8 cellular contexts compared by ENCODE assay signal in genomic region chr6:46221221-46221793, GRCh38. TPM values are rescaled to one million over a fixed set of nuclear protein-coding genes. Genes with fewer than 3 reads are reported as not detected.
DNase-seq lines count a peak whose midpoint lies in the region; ATAC-seq and TF ChIP-seq lines count a peak whose summit lies in the region.

No MANE protein-coding gene starts in this region.

- no peak for TF ChIP-seq POLR2A in breast epithelium (IDR thresholded peaks at IDR 0.05)
- no peak for TF ChIP-seq POLR2A in transverse colon (IDR thresholded peaks at IDR 0.05)

- no peak overlapping the region for H3K27ac ChIP-seq in breast epithelium
- H3K27ac ChIP-seq in transverse colon: no peak overlapping the region

- no peaks in the 10 kb centered on the region for H3K4me1 ChIP-seq in breast epithelium
- peaks cover 0 to 3% (median 0%) of the 10 kb centered on the region in 4 donors for H3K4me1 ChIP-seq in transverse colon

- 40 to 45% methylated on average over 4 of the region's 4 CpGs for WGBS in transverse colon (ENCODE audit: low coverage in 1 of 2), 2 donors

- DNase-seq in G401 (ENCODE audit: low spot score) (peak; percentile 77), NCI-H526 treated with DMSO at 0.1 percent for 48 hours (lab: John Stamatoyannopoulos, UW) (peak; percentile 37), breast epithelium (ENCODE audit: low spot score in 2 of 2) (no peak), kidney glomerular epithelial cell (lab: John Stamatoyannopoulos, UW) (peak; percentile 44), transverse colon (no peak)
- DNase-seq in activated CD8-positive, alpha-beta memory T cell treated with anti-CD3 and anti-CD28 coated beads, Interleukin-2, amount 50 U/mL, for 48 hours: no peak

- no peak for TF ChIP-seq EP300 in transverse colon (IDR thresholded peaks at IDR 0.05; ENCODE audit: low read depth)

- H3K27me3 ChIP-seq in breast epithelium: no peaks in the 10 kb centered on the region
- H3K27me3 ChIP-seq in transverse colon: no peaks in the 10 kb centered on the region

- H3K9me3 ChIP-seq in breast epithelium (no peaks in the 10 kb centered on the region), transverse colon (no peaks in the 10 kb centered on the region)

- intact Hi-C loops in breast epithelium (cut with DNase I; ENCODE audit: low total_unique reads): no loop called here
- intact Hi-C loops in transverse colon (cut with DNase I; ENCODE audit: low total_unique reads): loop anchor here (10.0 kb wide), 1 partner anchor 403 kb away; no protein-coding TSS in a partner anchor

- in situ Hi-C loops in G401 (cut with HindIII; ENCODE audit: low sequenced_read_pairs) (no loop called here), transverse colon (cut with MboI; ENCODE audit: low pct_ligation_motif_present in 1 of 4, low pct_unique_long_range_greater_than_20kb in 1 of 4, low sequenced_read_pairs in 3 of 4) (loop anchor here (10.0 to 25.0 kb wide), 4 partner anchors 134 to 416 kb away; no protein-coding TSS in a partner anchor)

- no peaks in the 10 kb centered on the region for H3K36me3 ChIP-seq in breast epithelium
- H3K36me3 ChIP-seq in transverse colon: no peaks in the 10 kb centered on the region

- TF ChIP-seq CTCF in breast epithelium (IDR thresholded peaks at IDR 0.05) (peak; percentile 33 to 80 (median 69)), transverse colon (IDR thresholded peaks at IDR 0.05) (peak; percentile 70 to 91 (median 82))

- H3K4me3 ChIP-seq in breast epithelium (no peak overlapping the region), transverse colon (no peak overlapping the region)

- ATAC-seq in GM19468 (IDR thresholded peaks at IDR 0.05; ENCODE audit: extremely low read depth, unreplicated experiment): peak; percentile 55
- peak; percentile 71 for ATAC-seq in HG03439 (IDR thresholded peaks at IDR 0.05; ENCODE audit: unreplicated experiment)

RNA-seq across cellular contexts. Expression of gene ENPP5, which starts 50.5 kb away (rescaled TPM):
- total RNA-seq in G401 (2014; rRNA removed; shearing (Covaris generic)): not detected in 2 replicates
- total RNA-seq in breast epithelium: 10 to 100 TPM in 2 of 3 donors, 1 to 10 TPM in 1; 2.2 to 28.1 (median 13.8) TPM
- 1 to 10 TPM in 2 of 4 donors, not detected in 2; 3.3 to 5.5 TPM for total RNA-seq in transverse colon

Comparison
In these comparisons a context has a peak if more than half of its experiments do, and no peak if none do; other contexts are left out.
1. DNase-seq: peak in G401 (single experiment), NCI-H526 treated with DMSO at 0.1 percent for 48 hours (single experiment) and kidney glomerular epithelial cell (single experiment); none in breast epithelium (0 of 2), transverse colon (single experiment) and activated CD8-positive, alpha-beta memory T cell treated with anti-CD3 and anti-CD28 coated beads, Interleukin-2, amount 50 U/mL, for 48 hours (single experiment).